9 cellular contexts compared by ENCODE assay signal in the genomic region with DNA sequence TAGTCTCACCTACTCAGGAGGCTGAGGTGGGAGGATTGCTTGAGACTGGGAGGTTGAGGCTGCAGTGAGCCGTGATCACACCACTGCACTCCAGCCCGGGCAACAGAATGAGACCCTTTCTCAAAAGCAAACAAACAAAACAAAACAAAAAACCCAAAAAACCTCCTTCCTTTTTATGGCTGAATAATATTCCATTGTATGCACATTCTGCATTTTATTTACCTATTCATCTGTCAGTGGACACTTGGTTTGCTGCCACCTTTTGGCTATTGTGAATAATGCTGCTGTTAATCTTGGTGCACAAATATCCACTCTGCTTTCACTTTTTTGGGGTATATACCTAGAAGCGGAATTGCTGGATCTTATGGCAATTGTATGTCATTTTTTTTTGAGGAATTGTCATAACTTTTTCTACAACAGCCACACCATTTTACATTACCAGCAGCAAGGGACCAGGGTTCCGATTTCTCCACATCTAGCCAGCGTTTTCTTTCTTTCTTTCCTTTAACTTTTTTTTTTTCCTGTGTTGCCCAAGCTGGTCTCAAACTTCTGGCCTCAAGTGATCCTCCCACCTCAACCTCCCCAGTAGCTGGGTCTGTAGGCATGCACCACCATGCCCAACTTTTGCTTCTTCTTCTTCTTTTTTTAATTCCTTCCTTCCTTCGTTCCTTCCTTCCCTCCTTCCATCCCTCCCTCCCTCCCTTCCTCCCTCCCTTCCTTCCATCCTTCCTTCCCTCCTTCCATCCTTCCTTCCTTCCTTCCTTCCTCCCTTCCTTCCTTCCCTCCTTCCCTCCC. TPM values are rescaled to one million over a fixed set of nuclear protein-coding genes. Genes with fewer than 3 reads are reported as not detected.
A peak's percentile ranks its signal among the peaks of the same experiment; 100 is the strongest.
DNase-seq lines count a peak whose midpoint lies in the region; ATAC-seq, FAIRE-seq and TF ChIP-seq lines count a peak whose summit lies in the region.
"Had no signal": no experiment of that assay in that cellular context is flagged by ENCODE, and none has a peak within 500 bp of the region (broad histone marks: within the 10 kb centered on the region; RNA-seq: fewer than 3 reads in every experiment).

No MANE protein-coding gene starts in this region.

- no peaks in the 10 kb centered on the region for H3K4me1 ChIP-seq in parathyroid adenoma

- no peaks in the 10 kb centered on the region for H3K79me2 ChIP-seq in parathyroid adenoma

- DNase-seq in GM03348 (ENCODE audit: low spot score) = peak; percentile 29
- DNase-seq in Kasumi-1 (lab: John Stamatoyannopoulos, UW) = peak; percentile 35 to 55
- DNase-seq in bronchial epithelial cell (ENCODE audit: low read depth) = peak; percentile 25
- DNase-seq in Ammon's horn (ENCODE audit: low spot score) = no peak

- H2AFZ ChIP-seq in parathyroid adenoma = no peak overlapping the region

- no peak overlapping the region for H3K27ac ChIP-seq in parathyroid adenoma
- H3K27ac ChIP-seq: SJSA1 had no signal

- TF ChIP-seq CTCF in bronchial epithelial cell (IDR thresholded peaks at IDR 0.05; ENCODE audit: insufficient read depth, low read length, severe bottlenecking) = peak; percentile 38
- TF ChIP-seq CTCF in parathyroid adenoma (IDR thresholded peaks at IDR 0.05) = peak; percentile 33

- no peak overlapping the region for H3K9ac ChIP-seq in parathyroid adenoma

- no peak for ATAC-seq in HG03469 (IDR thresholded peaks at IDR 0.05; ENCODE audit: unreplicated experiment)
- ATAC-seq in HG03108 (IDR thresholded peaks at IDR 0.05; ENCODE audit: unreplicated experiment) = no peak

- H3K4me3 ChIP-seq in bronchial epithelial cell (ENCODE audit: low read depth, low read length) = no peak overlapping the region
- no peak overlapping the region for H3K4me3 ChIP-seq in parathyroid adenoma (ENCODE audit: low read depth, low read length)
- H3K4me3 ChIP-seq: SJSA1 had no signal

- no peak for FAIRE-seq in bronchial epithelial cell (lab: Jason Lieb, UNC)
- FAIRE-seq: islet of Langerhans had no signal

- no peaks in the 10 kb centered on the region for H3K9me3 ChIP-seq in parathyroid adenoma (ENCODE audit: control insufficient read depth, low read length)

- no peak overlapping the region for H3K4me2 ChIP-seq in parathyroid adenoma (ENCODE audit: low read length)

- peaks cover 4% of the 10 kb centered on the region for H3K27me3 ChIP-seq in bronchial epithelial cell (ENCODE audit: control insufficient read depth, insufficient read depth, low read length)
- no peaks in the 10 kb centered on the region for H3K27me3 ChIP-seq in parathyroid adenoma (ENCODE audit: control insufficient read depth, insufficient read depth, low read length)

- no peaks in the 10 kb centered on the region for H3K36me3 ChIP-seq in bronchial epithelial cell (ENCODE audit: control insufficient read depth, insufficient read depth, low read length)
- H3K36me3 ChIP-seq in parathyroid adenoma (ENCODE audit: control insufficient read depth, insufficient read depth, low read length) = no peaks in the 10 kb centered on the region
- H3K36me3 ChIP-seq: SJSA1 had no signal

RNA-seq across cellular contexts. Expression of gene NKX2-5, which starts 30.6 kb away (rescaled TPM):
- not detected in 2 replicates for total RNA-seq in bronchial epithelial cell
- total RNA-seq: SJSA1 had no signal
